8 cellular contexts compared by ENCODE assay signal in the genomic region with DNA sequence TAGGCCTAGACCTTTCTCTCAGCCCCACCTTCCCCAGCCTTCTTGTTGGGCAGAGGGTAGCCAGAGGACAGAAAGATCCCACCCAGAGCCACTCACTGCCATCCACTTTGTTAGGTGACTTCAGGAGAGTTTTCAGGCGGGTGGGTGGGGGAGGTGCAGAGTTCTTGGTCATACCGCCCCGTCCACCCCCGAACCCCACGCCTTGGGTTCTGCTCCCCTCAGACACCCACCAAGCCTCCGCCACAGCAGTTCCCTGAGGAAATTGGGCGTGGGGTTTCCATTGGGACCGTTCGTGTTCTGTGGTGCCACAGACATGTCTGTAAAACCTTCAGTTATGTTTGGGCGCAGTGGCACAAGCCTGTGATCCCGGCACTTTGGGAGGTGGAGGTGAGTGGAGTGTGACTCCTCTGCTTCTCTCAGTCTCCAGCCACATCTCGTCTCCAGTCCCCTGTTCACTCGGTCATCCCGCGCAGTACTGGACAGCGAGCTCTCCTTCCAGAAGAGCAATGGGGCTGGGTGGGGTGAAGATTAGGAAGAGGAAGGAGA. TPM values are rescaled to one million over a fixed set of nuclear protein-coding genes. Genes with fewer than 3 reads are reported as not detected.
DNase-seq lines count a peak whose midpoint lies in the region; ATAC-seq and TF ChIP-seq lines count a peak whose summit lies in the region.

No MANE protein-coding gene starts in this region.

- peak overlapping the region; percentile 90 to 97 (median 94) for H3K4me3 Mint-ChIP-seq in CD8-positive, alpha-beta memory T cell

- H3K4me1 Mint-ChIP-seq in CD8-positive, alpha-beta memory T cell, result peaks cover 25 to 34% (median 27%) of the 10 kb centered on the region in 3 donors

- peaks cover 8% of the 10 kb centered on the region for H3K36me3 ChIP-seq in CD8-positive, alpha-beta memory T cell (ENCODE audit: insufficient read depth, low read length)
- H3K36me3 ChIP-seq in Panc1 (ENCODE audit: control insufficient read depth, insufficient read depth, low read length) (peaks cover 6% of the 10 kb centered on the region; the same call in 1 of the 2 replicates), ovary (no peaks in the 10 kb centered on the region)

- no peaks in the 10 kb centered on the region for H3K27me3 ChIP-seq in CD8-positive, alpha-beta memory T cell (ENCODE audit: insufficient read depth, low read length, poor library complexity, severe bottlenecking)
- no peaks in the 10 kb centered on the region for H3K27me3 ChIP-seq in Panc1 (ENCODE audit: control insufficient read depth, insufficient read depth, low read length)
- no peaks in the 10 kb centered on the region for H3K27me3 ChIP-seq in ovary

- 71 to 80% (median 72%) methylated on average over 11 to 16 of the region's 16 CpGs for WGBS in ovary, 3 donors
- WGBS in lower leg skin, 2 donors, result 76 to 83% methylated on average over 15 to 16 of the region's 16 CpGs

- BruUV-seq in Panc1 (replicated peaks; lab: Mats Ljungman, UMichigan), result no TSS peak

- CTCF ChIA-PET in CD8-positive, alpha-beta memory T cell (lab: Charles Lee), result interaction anchor here (1.1 kb wide), 1 partner anchor 18 kb away, joined by 3 read pairs; no protein-coding TSS in a partner anchor
- CTCF ChIA-PET in Panc1 (lab: Charles Lee), result no interaction called here

- TF ChIP-seq CTCF in Panc1 (IDR thresholded peaks at IDR 0.05) (no peak), epithelial cell of esophagus (IDR thresholded peaks at IDR 0.05; ENCODE audit: insufficient read depth, low read depth, low read length, missing control alignments) (no peak), ovary (IDR thresholded peaks at IDR 0.05) (no peak), lower leg skin (IDR thresholded peaks at IDR 0.05) (no peak)

- peaks cover 0 to 2% of the 10 kb centered on the region in 2 donors for H3K27me3 Mint-ChIP-seq in CD8-positive, alpha-beta memory T cell

- DNase-seq in CD8-positive, alpha-beta memory T cell, result no peak
- DNase-seq in Panc1 (ENCODE audit: low read depth, low spot score) (no peak), epithelial cell of esophagus (ENCODE audit: low read depth) (no peak), ovary (no peak), NCI-H2029 (lab: John Stamatoyannopoulos, UW) (no peak), glomerular visceral epithelial cell (ENCODE audit: extremely low spot score) (no peak), MV-4-11 (lab: John Stamatoyannopoulos, UW) (no peak), lower leg skin (ENCODE audit: low spot score in 2 of 2) (no peak)

- peak overlapping the region; percentile 95 for H3K27ac ChIP-seq in CD8-positive, alpha-beta memory T cell (ENCODE audit: low read depth, low read length)
- H3K27ac ChIP-seq in Panc1 (ENCODE audit: low read length) (peak overlapping the region; percentile 93), ovary (peak overlapping the region; percentile 90 to 96)

- TF ChIP-seq EP300 in ovary (IDR thresholded peaks at IDR 0.05), result no peak

- in situ Hi-C loops in Panc1 (cut with HindIII; ENCODE audit: low pct_unique_long_range_greater_than_20kb, low sequenced_read_pairs), result no loop called here

- no peaks in the 10 kb centered on the region for H3K9me3 ChIP-seq in CD8-positive, alpha-beta memory T cell (ENCODE audit: low read length)
- H3K9me3 ChIP-seq in Panc1 (ENCODE audit: control insufficient read depth, insufficient read depth, low read depth, low read length), result no peaks in the 10 kb centered on the region; the same call in 1 of the 2 replicates
- no peaks in the 10 kb centered on the region for H3K9me3 ChIP-seq in ovary

- no peak for ATAC-seq in Panc1

- TF ChIP-seq POLR2A in ovary (IDR thresholded peaks at IDR 0.05) (no peak), lower leg skin (IDR thresholded peaks at IDR 0.05) (no peak)

- H3K4me3 ChIP-seq in CD8-positive, alpha-beta memory T cell (ENCODE audit: low read length), result peak overlapping the region; percentile 90
- H3K4me3 ChIP-seq in Panc1 (ENCODE audit: low read depth in 2 of 2, low read length in 2 of 2), result peak overlapping the region; percentile 72 to 74
- H3K4me3 ChIP-seq in epithelial cell of esophagus (ENCODE audit: low read length), result peak overlapping the region; percentile 68
- H3K4me3 ChIP-seq in ovary, result peak overlapping the region; percentile 86
- no peak overlapping the region for H3K4me3 ChIP-seq in lower leg skin (ENCODE audit: low read depth, poor library complexity, severe bottlenecking)

- H3K36me3 Mint-ChIP-seq in CD8-positive, alpha-beta memory T cell, result peaks cover 0 to 38% (median 3%) of the 10 kb centered on the region in 3 donors

- intact Hi-C loops in Panc1 (cut with micrococcal nuclease; ENCODE audit: unreplicated experiment), result no loop called here
- intact Hi-C loops in ovary (cut with DNase I), result no loop called here
- intact Hi-C loops in lower leg skin (cut with DNase I; ENCODE audit: low total_unique reads), result no loop called here

- H3K4me1 ChIP-seq in CD8-positive, alpha-beta memory T cell (ENCODE audit: insufficient read depth, low read length), result peaks cover 20% of the 10 kb centered on the region
- H3K4me1 ChIP-seq in Panc1 (ENCODE audit: control insufficient read depth, insufficient read depth, low read length) (peaks cover 21% of the 10 kb centered on the region), ovary (ENCODE audit: insufficient read depth) (peaks cover 17% of the 10 kb centered on the region)

- POLR2A ChIA-PET in CD8-positive, alpha-beta memory T cell (lab: Charles Lee), result no interaction called here
- POLR2A ChIA-PET in Panc1 (lab: Charles Lee), result no interaction called here

- peak overlapping the region; percentile 66 to 95 (median 86) for H3K27ac Mint-ChIP-seq in CD8-positive, alpha-beta memory T cell

- H3K9me3 Mint-ChIP-seq in CD8-positive, alpha-beta memory T cell, result no peaks in the 10 kb centered on the region

RNA-seq across cellular contexts. Expression of a gene that starts 1.5 kb away (rescaled TPM):
- total RNA-seq in CD8-positive, alpha-beta memory T cell, result 100 to 1,000 TPM; 804 to 830 TPM
- polyA plus RNA-seq in CD8-positive, alpha-beta memory T cell, result 1,220 TPM
- total RNA-seq in Panc1 (2021; ENCODE audit: unreplicated experiment) (936 TPM), ovary (100 to 1,000 TPM; 194 to 426 (median 362) TPM), lower leg skin (100 to 1,000 TPM; 156 to 362 (median 318) TPM)
- 2,024 TPM for polyA plus RNA-seq in Panc1 (2012; ENCODE audit: insufficient read length)
- polyA plus RNA-seq in ovary, result 100 to 1,000 TPM in 1 of 2 donors, 1 to 10 TPM in 1; 1.1 to 289 TPM

RNA-seq across cellular contexts. Expression of a gene that starts 38.0 kb away (rescaled TPM):
- 1 to 10 TPM; 7.1 to 9.0 TPM for total RNA-seq in CD8-positive, alpha-beta memory T cell
- 5.2 TPM for polyA plus RNA-seq in CD8-positive, alpha-beta memory T cell
- total RNA-seq in Panc1 (2021; ENCODE audit: unreplicated experiment), result 33.8 TPM
- 41.6 TPM for polyA plus RNA-seq in Panc1 (2012; ENCODE audit: insufficient read length)
- total RNA-seq in ovary, result 10 to 100 TPM; 14.2 to 25.3 (median 17.2) TPM
- 10 to 100 TPM; 13.7 to 15.0 TPM for polyA plus RNA-seq in ovary
- 10 to 100 TPM in 1 of 4 donors, 1 to 10 TPM in 3; 5.0 to 11.1 (median 8.6) TPM for total RNA-seq in lower leg skin

RNA-seq across cellular contexts. Expression of a gene that starts 56.9 kb away (rescaled TPM):
- total RNA-seq in CD8-positive, alpha-beta memory T cell, result 1 to 10 TPM; 5.4 to 5.8 TPM
- polyA plus RNA-seq in CD8-positive, alpha-beta memory T cell, result 0.28 TPM
- total RNA-seq in Panc1 (2021; ENCODE audit: unreplicated experiment), result 1.0 TPM
- polyA plus RNA-seq in Panc1 (2012; ENCODE audit: insufficient read length), result 0.73 TPM
- 1 to 10 TPM in 5 of 7 donors, under 1 TPM in 2; 0.76 to 3.9 (median 2.0) TPM for total RNA-seq in ovary
- 1 to 10 TPM in 1 of 2 donors, under 1 TPM in 1; 0.45 to 1.5 TPM for polyA plus RNA-seq in ovary
- total RNA-seq in lower leg skin, result under 1 TPM; 0.21 to 0.49 (median 0.33) TPM
